Comparison of ENCODE assay signal across 8 cellular contexts in genomic region chrX:72306085-72306801, GRCh38. TPM values are rescaled to one million over a fixed set of nuclear protein-coding genes. Genes with fewer than 3 reads are reported as not detected.
A peak's percentile ranks its signal among the peaks of the same experiment; 100 is the strongest.
DNase-seq lines count a peak whose midpoint lies in the region; ATAC-seq and TF ChIP-seq lines count a peak whose summit lies in the region.

No MANE protein-coding gene starts in this region.

- TF ChIP-seq CTCF in GM13976 (IDR thresholded peaks at IDR 0.05; ENCODE audit: borderline replicate concordance, control extremely low read depth, extremely low read depth, insufficient read depth, missing control alignments) (no peak), suprapubic skin (IDR thresholded peaks at IDR 0.05) (no peak)
- no peak for TF ChIP-seq CTCF in activated CD8-positive, alpha-beta T cell treated with anti-CD3 and anti-CD28 coated beads for 36 hours (IDR thresholded peaks at IDR 0.05)

- in situ Hi-C loops in GM13976 (cut with MboI; ENCODE audit: low sequenced_read_pairs, unreplicated experiment), result no loop called here

- H3K27me3 Mint-ChIP-seq in activated CD8-positive, alpha-beta T cell treated with anti-CD3 and anti-CD28 coated beads for 36 hours, result peaks cover 52% of the 10 kb centered on the region

- intact Hi-C loops in activated CD8-positive, alpha-beta T cell treated with anti-CD3 and anti-CD28 coated beads for 36 hours (cut with micrococcal nuclease), result loop anchor here (10.0 kb wide), 1 partner anchor 239 kb away; no protein-coding TSS in a partner anchor

- CTCF ChIA-PET in activated CD8-positive, alpha-beta T cell treated with anti-CD3 and anti-CD28 coated beads for 36 hours (lab: Charles Lee), result interaction anchor here (1.4 to 1.8 kb wide), 2 partner anchors 29 to 61 kb away, joined by 3 to 8 read pairs; partner anchors contain the start of gene RPS4X

- H3K4me3 Mint-ChIP-seq in activated CD8-positive, alpha-beta T cell treated with anti-CD3 and anti-CD28 coated beads for 36 hours, result peak overlapping the region; percentile 68

- no peak overlapping the region for H3K9ac ChIP-seq in iPS-18a (ENCODE audit: low read length)

- H3K27ac Mint-ChIP-seq in activated CD8-positive, alpha-beta T cell treated with anti-CD3 and anti-CD28 coated beads for 36 hours, result no peak overlapping the region

- H3K36me3 Mint-ChIP-seq in activated CD8-positive, alpha-beta T cell treated with anti-CD3 and anti-CD28 coated beads for 36 hours (ENCODE audit: low read depth), result no peaks in the 10 kb centered on the region

- TF ChIP-seq EP300 in suprapubic skin (IDR thresholded peaks at IDR 0.05), result no peak

- H3K9me3 ChIP-seq in iPS-18a (ENCODE audit: control insufficient read depth, low read depth, low read length) (peaks cover 19% of the 10 kb centered on the region), suprapubic skin (no peaks in the 10 kb centered on the region)

- H3K4me1 ChIP-seq in iPS-18a (ENCODE audit: control insufficient read depth, low read depth, low read length) (peaks cover 4% of the 10 kb centered on the region), suprapubic skin (peaks cover 39% of the 10 kb centered on the region)

- H3K36me3 ChIP-seq in iPS-18a (ENCODE audit: control insufficient read depth, low read depth, low read length) (no peaks in the 10 kb centered on the region), suprapubic skin (no peaks in the 10 kb centered on the region)

- POLR2A ChIA-PET in activated CD8-positive, alpha-beta T cell treated with anti-CD3 and anti-CD28 coated beads for 36 hours (lab: Charles Lee), result interaction anchor here (0.8 to 2.8 kb wide), 2 partner anchors 30 to 267 kb away, joined by 3 to 14 read pairs; partner anchors contain the start of gene RPS4X

- DNase-seq in GM13976 (ENCODE audit: low spot score) (peak; percentile 29), suprapubic skin (ENCODE audit: low spot score in 2 of 2) (no peak), mucosa of gallbladder (ENCODE audit: low spot score) (no peak), NCI-H774 (lab: John Stamatoyannopoulos, UW) (no peak)
- no peak for DNase-seq in activated CD8-positive, alpha-beta T cell treated with anti-CD3 and anti-CD28 coated beads for 36 hours
- DNase-seq in activated CD4-positive, alpha-beta T cell treated with anti-CD3 and anti-CD28 coated beads for 48 hours, result no peak

- no CpG with 5 or more reads among the region's 92 CpGs for WGBS in suprapubic skin

- H3K4me3 ChIP-seq in iPS-18a (ENCODE audit: low read length) (peak overlapping the region; percentile 52), suprapubic skin (peak overlapping the region; percentile 61)

- H3K4me1 Mint-ChIP-seq in activated CD8-positive, alpha-beta T cell treated with anti-CD3 and anti-CD28 coated beads for 36 hours (ENCODE audit: low read depth), result peaks cover 21% of the 10 kb centered on the region

- H3K27ac ChIP-seq in iPS-18a (ENCODE audit: low read length) (no peak overlapping the region), suprapubic skin (no peak overlapping the region)

- ATAC-seq in HG02759 (IDR thresholded peaks at IDR 0.05; ENCODE audit: unreplicated experiment), result peak; percentile 28
- ATAC-seq in activated CD8-positive, alpha-beta T cell treated with anti-CD3 and anti-CD28 coated beads for 36 hours, result no peak

- H3K9me3 Mint-ChIP-seq in activated CD8-positive, alpha-beta T cell treated with anti-CD3 and anti-CD28 coated beads for 36 hours, result no peaks in the 10 kb centered on the region

- H3K27me3 ChIP-seq in iPS-18a (ENCODE audit: control insufficient read depth, insufficient read depth, low read length) (peaks cover 81% of the 10 kb centered on the region), suprapubic skin (peaks cover 26% of the 10 kb centered on the region)

- no peak for TF ChIP-seq POLR2A in suprapubic skin (IDR thresholded peaks at IDR 0.05)

RNA-seq across cellular contexts. Expression of gene CITED1, which starts 0.5 kb away (rescaled TPM):
- not detected for total RNA-seq in activated CD8-positive, alpha-beta T cell treated with anti-CD3 and anti-CD28 coated beads for 36 hours
- 1 to 10 TPM in 1 of 4 donors, under 1 TPM in 1, not detected in 2; 0.76 to 3.0 TPM for total RNA-seq in suprapubic skin
- not detected for total RNA-seq in mucosa of gallbladder

RNA-seq across cellular contexts. Expression of gene RPS4X, which starts 29.2 kb away (rescaled TPM):
- 1,000 to 10,000 TPM; 1,299 to 1,356 TPM for total RNA-seq in activated CD8-positive, alpha-beta T cell treated with anti-CD3 and anti-CD28 coated beads for 36 hours
- total RNA-seq in suprapubic skin, result 1,000 to 10,000 TPM in 3 of 4 donors, 100 to 1,000 TPM in 1; 982 to 1,719 (median 1,242) TPM
- total RNA-seq in mucosa of gallbladder, result 860 TPM
